Comparison of ENCODE assay signal across 20 cellular contexts in the genomic region with DNA sequence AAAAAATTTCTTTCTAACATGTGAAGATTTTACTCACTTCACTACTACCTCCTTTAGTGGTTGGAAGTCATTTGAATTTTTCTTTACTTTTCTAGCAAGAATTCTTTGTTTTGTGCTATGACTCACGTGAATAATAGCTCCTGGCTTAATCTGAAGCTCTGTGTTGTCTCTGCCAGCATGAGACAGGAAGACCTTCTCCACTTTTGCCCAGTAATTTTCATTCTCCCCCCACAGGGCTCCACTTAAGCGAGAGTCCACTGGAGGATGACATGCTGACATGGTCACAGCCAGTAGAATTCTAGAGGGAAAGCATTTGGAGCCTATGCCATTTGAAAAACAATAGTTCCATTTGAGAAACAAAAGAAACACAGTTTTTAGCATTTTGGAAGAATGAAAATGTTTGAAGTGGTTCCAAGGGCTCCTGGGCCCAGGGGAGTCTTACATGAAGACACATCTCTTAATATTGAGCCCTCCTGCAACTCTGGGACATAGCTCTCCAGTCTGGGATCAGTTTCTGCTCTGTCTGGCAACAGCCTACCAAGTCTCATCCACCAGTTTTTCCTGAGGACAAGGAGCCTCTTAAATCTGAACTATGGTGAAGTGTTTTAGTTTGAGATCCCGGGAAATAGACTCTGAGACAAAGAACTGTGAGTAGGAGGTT.
A peak's percentile ranks its signal among the peaks of the same experiment; 100 is the strongest.
DNase-seq lines count a peak whose midpoint lies in the region; FAIRE-seq and TF ChIP-seq lines count a peak whose summit lies in the region.
"Had no signal": no experiment of that assay in that cellular context is flagged by ENCODE, and none has a peak within 500 bp of the region (broad histone marks: within the 10 kb centered on the region; RNA-seq: fewer than 3 reads in every experiment).

No MANE protein-coding gene starts in this region.

- H3K27me3 ChIP-seq in HUES64 (ENCODE audit: insufficient read depth, low read length), result no peaks in the 10 kb centered on the region
- H3K27me3 ChIP-seq in H1 (replicated peaks in 1 of 4; ENCODE audit: control insufficient read depth in 3 of 4, extremely low read depth in 1 of 4, insufficient read depth in 3 of 4, low read length in 3 of 4), result no peaks in the 10 kb centered on the region; a peak in 1 of 7 replicates
- no peaks in the 10 kb centered on the region for H3K27me3 ChIP-seq in osteoblast (ENCODE audit: insufficient read depth, low read length)
- H3K27me3 ChIP-seq: colonic mucosa, esophagus squamous epithelium, spleen had no signal

- peaks cover 30% of the 10 kb centered on the region for H3K4me1 ChIP-seq in HUES64 (ENCODE audit: insufficient read depth, low read length)
- H3K4me1 ChIP-seq in H1 (replicated peaks in 1 of 4; ENCODE audit: control insufficient read depth in 3 of 4, insufficient read depth in 4 of 4, low read length in 3 of 4), result peaks cover 0 to 10% (median 7%) of the 10 kb centered on the region in 4 experiments; a peak in 4 of 7 replicates
- no peaks in the 10 kb centered on the region for H3K4me1 ChIP-seq in osteoblast (ENCODE audit: insufficient read depth, low read length)
- H3K4me1 ChIP-seq: colonic mucosa, esophagus squamous epithelium, spleen had no signal

- H3K36me3 ChIP-seq in HUES64 (ENCODE audit: insufficient read depth, low read length) (no peaks in the 10 kb centered on the region), H1 (ENCODE audit: control insufficient read depth in 2 of 4, insufficient read depth in 4 of 4, low read length in 3 of 4) (no peaks in the 10 kb centered on the region), osteoblast (ENCODE audit: insufficient read depth, low read length) (no peaks in the 10 kb centered on the region)
- H3K36me3 ChIP-seq: colonic mucosa, esophagus squamous epithelium, spleen had no signal

- no peak overlapping the region for H3K23ac ChIP-seq in H1 (ENCODE audit: insufficient read length)

- no peak overlapping the region for H3K4ac ChIP-seq in H1 (replicated peaks; ENCODE audit: insufficient read length, low read depth, low read length)

- peak overlapping the region; percentile 15 to 59; a peak in 2 of 4 replicates for H3K4me2 ChIP-seq in H1 (ENCODE audit: insufficient read depth in 1 of 2, low read depth in 2 of 2, low read length in 2 of 2)
- H3K4me2 ChIP-seq in osteoblast (ENCODE audit: insufficient read depth, low read length), result no peak overlapping the region

- peak; percentile 49 for DNase-seq in COR-L47 (lab: John Stamatoyannopoulos, UW)
- DNase-seq in H1 (ENCODE audit: low read depth in 1 of 2, low spot score in 2 of 2), result peak in 1 of 2 experiments; percentile 38
- peak; percentile 58 for DNase-seq in islet precursor cell
- no peak for DNase-seq in ACHN
- DNase-seq in activated CD8-positive, alpha-beta memory T cell treated with anti-CD3 and anti-CD28 coated beads, Interleukin-2, amount 50 U/mL, for 48 hours, result no peak
- no peak for DNase-seq in osteoblast (ENCODE audit: insufficient read length, low spot score, missing footprints)
- DNase-seq in A172 (ENCODE audit: low spot score), result no peak
- DNase-seq: activated CD4-positive, alpha-beta T cell treated with anti-CD3 and anti-CD28 coated beads for 36 hours; activated naive CD4-positive, alpha-beta T cell treated with anti-CD3 and anti-CD28 coated beads for 36 hours; activated T-cell treated with anti-CD3 and anti-CD28 coated beads, Interleukin-2, amount 50 U/mL, for 48 hours; colonic mucosa; esophagus squamous epithelium; left cardiac atrium; spleen; stimulated activated CD4-positive, alpha-beta T cell treated with anti-CD3 and anti-CD28 coated beads, Interleukin-2, amount 100 ng/mL, for 48 hours; substantia nigra; T-cell had no signal

- WGBS in HUES64, result 29% methylated on average over 3 of the region's 3 CpGs
- WGBS in H1 (ENCODE audit: extremely low coverage in 1 of 2, insufficient coverage in 1 of 2, insufficient read length in 1 of 2, insufficient replicate concordance in 2 of 2, low coverage in 1 of 2, low lambda C conversion rate in 2 of 2, missing lambda C conversion rate in 1 of 2), 2 experiments, result 42% methylated on average over 3 of the region's 3 CpGs; no CpG with 5 or more reads in 1 of the 2 experiments

- no peak overlapping the region for H2AK5ac ChIP-seq in H1 (ENCODE audit: low read depth, low read length)

- H2BK5ac ChIP-seq in H1 (ENCODE audit: low read depth, low read length), result peak overlapping the region; percentile 47; the same call in 1 of the 2 replicates

- no peaks in the 10 kb centered on the region for H3K79me1 ChIP-seq in H1 (ENCODE audit: low read depth, low read length)

- no peaks in the 10 kb centered on the region for H3K23me2 ChIP-seq in H1 (ENCODE audit: low read depth, low read length)

- H2AFZ ChIP-seq in H1 (ENCODE audit: low read length), result no peak overlapping the region
- no peak overlapping the region for H2AFZ ChIP-seq in osteoblast (ENCODE audit: low read length)

- no peak overlapping the region for H2BK15ac ChIP-seq in H1 (ENCODE audit: low read length)

- no peak overlapping the region for H3K14ac ChIP-seq in H1 (ENCODE audit: insufficient read length)

- no peak overlapping the region for H4K91ac ChIP-seq in H1 (replicated peaks; ENCODE audit: insufficient read length, low read length)

- no peak for TF ChIP-seq EP300 in H1 (IDR thresholded peaks at IDR 0.05; ENCODE audit: borderline replicate concordance in 1 of 2, low read depth in 2 of 2, low read length in 2 of 2)

- no peaks in the 10 kb centered on the region for H3K79me2 ChIP-seq in H1 (ENCODE audit: control insufficient read depth in 1 of 2, insufficient read depth in 2 of 2, low read length in 2 of 2)
- H3K79me2 ChIP-seq in osteoblast (ENCODE audit: insufficient read depth, low read length), result no peaks in the 10 kb centered on the region

- H4K8ac ChIP-seq in H1 (ENCODE audit: extremely low read depth, insufficient read depth, low read length), result no peak overlapping the region

- TF ChIP-seq POLR2A in H1 (IDR thresholded peaks at IDR 0.05; ENCODE audit: control extremely low read depth in 1 of 2, low read depth in 2 of 2, low read length in 2 of 2), result no peak

- FAIRE-seq in H1 (lab: Jason Lieb, UNC), result peak; percentile 88
- FAIRE-seq: bronchial epithelial cell had no signal

- H3K9ac ChIP-seq in HUES64 (ENCODE audit: low read depth, low read length) (peak overlapping the region; percentile 27; the same call in 1 of the 2 replicates), H1 (replicated peaks in 1 of 4; ENCODE audit: extremely low read depth in 1 of 4, low read depth in 3 of 4, low read length in 3 of 4) (no peak overlapping the region)

- no peak overlapping the region for H2BK12ac ChIP-seq in H1 (ENCODE audit: low read depth, low read length)

- H4K20me1 ChIP-seq in H1 (replicated peaks in 1 of 2; ENCODE audit: control insufficient read depth in 1 of 2, insufficient read depth in 2 of 2, low read length in 2 of 2) (no peaks in the 10 kb centered on the region), osteoblast (ENCODE audit: insufficient read depth, low read length) (no peaks in the 10 kb centered on the region)

- no peak overlapping the region for H2BK20ac ChIP-seq in H1 (ENCODE audit: low read length)

- peak overlapping the region; percentile 81 for H3K18ac ChIP-seq in H1 (ENCODE audit: extremely low read depth, low read length)

- H4K5ac ChIP-seq in H1 (ENCODE audit: insufficient read length, low read depth, low read length), result no peak overlapping the region

- 0 out of 2 replicates have a peak overlapping the region, but pooled peaks have one; percentile 1 for H3K4me3 ChIP-seq in HUES64 (ENCODE audit: low read length)
- H3K4me3 ChIP-seq in H1 (ENCODE audit: extremely low read depth in 1 of 4, insufficient read depth in 2 of 4, low read depth in 3 of 4, low read length in 4 of 4), result peak overlapping the region in 1 of 4 experiments; percentile 32; a peak in 1 of 8 replicates
- H3K4me3 ChIP-seq in osteoblast (ENCODE audit: insufficient read depth, low read length), result no peak overlapping the region
- H3K4me3 ChIP-seq: colonic mucosa, esophagus squamous epithelium, spleen had no signal

- no peak overlapping the region for H3K56ac ChIP-seq in H1 (replicated peaks; ENCODE audit: insufficient read length, low read depth, low read length)

- peaks cover 4% of the 10 kb centered on the region; the same call in 1 of the 2 replicates for H3K9me3 ChIP-seq in HUES64 (ENCODE audit: insufficient read depth, low read depth, low read length)
- H3K9me3 ChIP-seq in H1 (ENCODE audit: insufficient read depth in 2 of 2, low read depth in 1 of 2, low read length in 1 of 2), result no peaks in the 10 kb centered on the region
- no peaks in the 10 kb centered on the region for H3K9me3 ChIP-seq in osteoblast (ENCODE audit: low read depth, low read length)
- H3K9me3 ChIP-seq: colonic mucosa, esophagus squamous epithelium had no signal

- CTCF ChIA-PET in H1 (lab: Charles Lee; ENCODE audit: partially characterized antibody), result interaction anchor here (1.0 to 1.2 kb wide), 2 partner anchors 128 to 169 kb away, joined by 3 read pairs; no protein-coding TSS in a partner anchor

- in situ Hi-C loops in ACHN (cut with HindIII; ENCODE audit: low pct_ligation_motif_present, low pct_unique_long_range_greater_than_20kb, low sequenced_read_pairs), result no loop called here

- no peak for TF ChIP-seq RAD21 in H1 (IDR thresholded peaks at IDR 0.05 in 1 of 2, conservative IDR thresholded peaks at IDR 0.05 in 1 of 2; ENCODE audit: low read depth in 2 of 2, low read length in 2 of 2)

- H3K27ac ChIP-seq in HUES64 (ENCODE audit: low read depth, low read length) (peak overlapping the region; percentile 90), H1 (ENCODE audit: low read depth, low read length) (no peak overlapping the region), osteoblast (ENCODE audit: low read depth, low read length) (no peak overlapping the region)
- H3K27ac ChIP-seq: C4-2B, colonic mucosa, esophagus squamous epithelium, spleen had no signal

- POLR2A ChIA-PET in H1 (lab: Charles Lee; ENCODE audit: partially characterized antibody), result interaction anchor here (0.5 kb wide), 1 partner anchor 977 kb away, joined by 3 read pairs; no protein-coding TSS in a partner anchor

- H2BK120ac ChIP-seq in H1 (replicated peaks; ENCODE audit: low read depth, low read length), result no peak overlapping the region

- TF ChIP-seq CTCF in H1 (IDR thresholded peaks at IDR 0.05; ENCODE audit: control extremely low read depth in 1 of 3, insufficient read depth in 1 of 3, low read depth in 1 of 3, low read length in 3 of 3), result no peak
- TF ChIP-seq CTCF in osteoblast (IDR thresholded peaks at IDR 0.05; ENCODE audit: extremely low read depth, low read depth, low read length), result no peak

TF ChIP-seq in H1, 55 proteins besides CTCF, POLR2A, EP300 and RAD21:
- TF ChIP-seq JUND (IDR thresholded peaks at IDR 0.05; ENCODE audit: low read length), result 0 out of 2 replicates have a peak, but pooled peaks have one; percentile 26
- TF ChIP-seq, protein P1, sequence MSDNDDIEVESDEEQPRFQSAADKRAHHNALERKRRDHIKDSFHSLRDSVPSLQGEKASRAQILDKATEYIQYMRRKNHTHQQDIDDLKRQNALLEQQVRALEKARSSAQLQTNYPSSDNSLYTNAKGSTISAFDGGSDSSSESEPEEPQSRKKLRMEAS (IDR thresholded peaks at IDR 0.05), result no peak

Comparison
In these comparisons a context has a peak if more than half of its experiments do, and no peak if none do; other contexts are left out.
1. DNase-seq: peak in COR-L47 (single experiment) and islet precursor cell (single experiment); none in ACHN (single experiment), activated CD8-positive, alpha-beta memory T cell treated with anti-CD3 and anti-CD28 coated beads, Interleukin-2, amount 50 U/mL, for 48 hours (single experiment), osteoblast (single experiment) and A172 (single experiment).